20 cellular contexts compared by ENCODE assay signal in the genomic region with DNA sequence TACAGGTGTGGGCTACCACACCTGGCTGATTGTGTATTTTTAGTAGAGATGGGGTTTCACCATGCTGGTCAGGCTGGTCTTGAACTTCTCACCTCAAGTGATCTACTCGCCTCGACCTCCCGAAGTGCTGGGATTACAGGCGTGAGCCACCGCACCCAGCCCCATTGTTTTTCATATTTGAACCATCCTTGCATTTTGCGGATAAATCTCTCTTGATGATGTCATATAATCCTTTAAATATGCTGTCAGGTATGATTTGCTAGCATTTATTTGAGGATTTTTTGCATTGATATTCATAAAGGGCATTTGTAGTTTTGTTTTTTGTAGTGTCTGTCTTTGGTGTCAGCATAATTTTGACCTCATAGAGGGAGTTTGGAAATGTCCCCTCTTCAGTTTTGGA. TPM values are rescaled to one million over a fixed set of nuclear protein-coding genes. Genes with fewer than 3 reads are reported as not detected.
DNase-seq lines count a peak whose midpoint lies in the region; ATAC-seq and TF ChIP-seq lines count a peak whose summit lies in the region.
"Had no signal": no experiment of that assay in that cellular context is flagged by ENCODE, and none has a peak within 500 bp of the region (broad histone marks: within the 10 kb centered on the region; RNA-seq: fewer than 3 reads in every experiment).

No MANE protein-coding gene starts in this region.

- CTCF ChIA-PET in A673 (lab: Charles Lee), result no interaction called here

- H3K27ac ChIP-seq in CD4-positive, CD25-positive, alpha-beta regulatory T cell (ENCODE audit: insufficient read depth, low read length, poor library complexity, severe bottlenecking), result no peak overlapping the region
- H3K27ac ChIP-seq in A673 (ENCODE audit: low read depth, low read length, poor library complexity, severe bottlenecking), result no peak overlapping the region
- H3K27ac ChIP-seq: BLaER1 treated with 17β-estradiol and CSF1 and Interleukin-3, amounts not matched to agents 10 nM and 100 nM had no signal

- H3K36me3 Mint-ChIP-seq in activated CD4-positive, alpha-beta T cell treated with anti-CD3 and anti-CD28 coated beads, Interleukin-2, amount 10 ng/mL, durations not matched to agents 24 days and 14 days (ENCODE audit: low read depth), result peaks cover 93% of the 10 kb centered on the region
- peaks cover 74% of the 10 kb centered on the region for H3K36me3 Mint-ChIP-seq in CD4-positive, CD25-positive, alpha-beta regulatory T cell
- peaks cover 7% of the 10 kb centered on the region for H3K36me3 Mint-ChIP-seq in T-helper 17 cell (ENCODE audit: low read depth)
- peaks cover 90% of the 10 kb centered on the region for H3K36me3 Mint-ChIP-seq in effector memory CD8-positive, alpha-beta T cell (ENCODE audit: insufficient read depth)

- BruUV-seq in A673 (replicated peaks; lab: Mats Ljungman, UMichigan), result no TSS peak

- no peak for ATAC-seq in CD4-positive, CD25-positive, alpha-beta regulatory T cell (ENCODE audit: low read depth in 2 of 2)
- ATAC-seq in T-helper 17 cell (no peak), omental fat pad (ENCODE audit: low FRiP score) (no peak)
- ATAC-seq in effector memory CD8-positive, alpha-beta T cell (replicated peaks), result no peak
- ATAC-seq: GM23338 had no signal

- peak overlapping the region; percentile 24 for H3K4me3 ChIP-seq in CD4-positive, CD25-positive, alpha-beta regulatory T cell (ENCODE audit: low read depth, low read length)
- no peak overlapping the region for H3K4me3 ChIP-seq in A673 (ENCODE audit: low read depth, low read length, poor library complexity, severe bottlenecking)
- H3K4me3 ChIP-seq: GM23338 had no signal

- no peaks in the 10 kb centered on the region for H3K27me3 ChIP-seq in CD4-positive, CD25-positive, alpha-beta regulatory T cell (ENCODE audit: control insufficient read depth, insufficient read depth, low read length)
- no peaks in the 10 kb centered on the region for H3K27me3 ChIP-seq in A673 (replicated peaks; ENCODE audit: insufficient read depth, low read depth, low read length, poor library complexity)
- H3K27me3 ChIP-seq: BLaER1 treated with 17β-estradiol and CSF1 and Interleukin-3, amounts not matched to agents 10 nM and 100 nM had no signal

- TF ChIP-seq CTCF in omental fat pad (IDR thresholded peaks at IDR 0.05) (no peak), A673 (conservative IDR thresholded peaks at IDR 0.05; ENCODE audit: low read depth, low read length) (no peak)

- peak overlapping the region; percentile 7 for H3K4me3 Mint-ChIP-seq in activated CD4-positive, alpha-beta T cell treated with anti-CD3 and anti-CD28 coated beads, Interleukin-2, amount 10 ng/mL, durations not matched to agents 24 days and 14 days
- H3K4me3 Mint-ChIP-seq in CD4-positive, CD25-positive, alpha-beta regulatory T cell, result peak overlapping the region; percentile 54 to 86 (median 71)
- peak overlapping the region; percentile 75 for H3K4me3 Mint-ChIP-seq in T-helper 17 cell
- peak overlapping the region; percentile 21 to 33 for H3K4me3 Mint-ChIP-seq in effector memory CD8-positive, alpha-beta T cell
- H3K4me3 Mint-ChIP-seq: GM23338 had no signal

- no peak for DNase-seq in activated CD4-positive, alpha-beta T cell treated with anti-CD3 and anti-CD28 coated beads, Interleukin-2, amount 10 ng/mL, durations not matched to agents 24 days and 14 days
- no peak for DNase-seq in activated CD4-positive, alpha-beta T cell treated with anti-CD3 and anti-CD28 coated beads for 48 hours
- DNase-seq in CD4-positive, CD25-positive, alpha-beta regulatory T cell, result no peak
- DNase-seq in T-helper 17 cell, result no peak
- DNase-seq in effector memory CD8-positive, alpha-beta T cell, result no peak
- DNase-seq in NCI-H510A treated with DMSO at 0.1 percent for 48 hours (lab: John Stamatoyannopoulos, UW), result no peak
- DNase-seq in omental fat pad (ENCODE audit: low spot score), result no peak
- no peak for DNase-seq in A673 (ENCODE audit: low spot score)
- DNase-seq: 8988T; NCI-H1092; NCI-H1694; NCI-H2107; NCI-H226; NCI-H69; NK-92 treated with Interleukin-12 subunit alpha and Interleukin-12 subunit beta, amount 100 ng/mL, for 24 hours; OCI-M1; RPMI8226 had no signal

- H3K27ac Mint-ChIP-seq in activated CD4-positive, alpha-beta T cell treated with anti-CD3 and anti-CD28 coated beads, Interleukin-2, amount 10 ng/mL, durations not matched to agents 24 days and 14 days, result no peak overlapping the region
- H3K27ac Mint-ChIP-seq in CD4-positive, CD25-positive, alpha-beta regulatory T cell, result peak overlapping the region in 2 of 3 donors; percentile 29 to 84
- no peak overlapping the region for H3K27ac Mint-ChIP-seq in T-helper 17 cell
- peak overlapping the region; percentile 54 to 74 for H3K27ac Mint-ChIP-seq in effector memory CD8-positive, alpha-beta T cell
- H3K27ac Mint-ChIP-seq: GM23338 had no signal

- intact Hi-C loops in activated CD4-positive, alpha-beta T cell treated with anti-CD3 and anti-CD28 coated beads, Interleukin-2, amount 10 ng/mL, durations not matched to agents 24 days and 14 days (cut with micrococcal nuclease), result no loop called here
- intact Hi-C loops in A673 (cut with micrococcal nuclease; ENCODE audit: unreplicated experiment), result no loop called here

- H3K4me1 ChIP-seq in CD4-positive, CD25-positive, alpha-beta regulatory T cell (ENCODE audit: control insufficient read depth, insufficient read depth, low read length, poor library complexity, severe bottlenecking), result peaks cover 3% of the 10 kb centered on the region
- peaks cover 7% of the 10 kb centered on the region for H3K4me1 ChIP-seq in A673 (ENCODE audit: insufficient read depth, low read length, poor library complexity, severe bottlenecking)

- POLR2A ChIA-PET in A673 (lab: Charles Lee; ENCODE audit: low non-redundant PET), result no interaction called here

- H3K4me1 Mint-ChIP-seq in activated CD4-positive, alpha-beta T cell treated with anti-CD3 and anti-CD28 coated beads, Interleukin-2, amount 10 ng/mL, durations not matched to agents 24 days and 14 days, result peaks cover 8% of the 10 kb centered on the region
- H3K4me1 Mint-ChIP-seq in CD4-positive, CD25-positive, alpha-beta regulatory T cell, result peaks cover 0 to 57% (median 15%) of the 10 kb centered on the region in 4 donors
- peaks cover 11% of the 10 kb centered on the region for H3K4me1 Mint-ChIP-seq in T-helper 17 cell
- H3K4me1 Mint-ChIP-seq in effector memory CD8-positive, alpha-beta T cell (ENCODE audit: low read depth in 2 of 2), result peaks cover 38 to 60% of the 10 kb centered on the region in 2 donors

- H3K27me3 Mint-ChIP-seq in activated CD4-positive, alpha-beta T cell treated with anti-CD3 and anti-CD28 coated beads, Interleukin-2, amount 10 ng/mL, durations not matched to agents 24 days and 14 days, result no peaks in the 10 kb centered on the region
- no peaks in the 10 kb centered on the region for H3K27me3 Mint-ChIP-seq in CD4-positive, CD25-positive, alpha-beta regulatory T cell
- H3K27me3 Mint-ChIP-seq in T-helper 17 cell, result no peaks in the 10 kb centered on the region
- no peaks in the 10 kb centered on the region for H3K27me3 Mint-ChIP-seq in effector memory CD8-positive, alpha-beta T cell

- peaks cover 86% of the 10 kb centered on the region for H3K36me3 ChIP-seq in CD4-positive, CD25-positive, alpha-beta regulatory T cell (ENCODE audit: control insufficient read depth, insufficient read depth, low read length)
- peaks cover 32% of the 10 kb centered on the region for H3K36me3 ChIP-seq in A673 (ENCODE audit: insufficient read depth, low read length, poor library complexity, severe bottlenecking)

- peaks cover 67 to 86% of the 10 kb centered on the region in 2 experiments for H3K9me3 ChIP-seq in CD4-positive, CD25-positive, alpha-beta regulatory T cell (ENCODE audit: control insufficient read depth in 2 of 2, low read length in 2 of 2)
- peaks cover 43% of the 10 kb centered on the region for H3K9me3 ChIP-seq in T-helper 17 cell (ENCODE audit: control insufficient read depth, low read length, poor library complexity, severe bottlenecking)
- peaks cover 14% of the 10 kb centered on the region for H3K9me3 ChIP-seq in A673 (ENCODE audit: low read depth, low read length, poor library complexity, severe bottlenecking)

- H3K9me3 Mint-ChIP-seq in activated CD4-positive, alpha-beta T cell treated with anti-CD3 and anti-CD28 coated beads, Interleukin-2, amount 10 ng/mL, durations not matched to agents 24 days and 14 days, result peaks cover 25% of the 10 kb centered on the region
- H3K9me3 Mint-ChIP-seq in CD4-positive, CD25-positive, alpha-beta regulatory T cell, result peaks cover 0 to 76% (median 26%) of the 10 kb centered on the region in 7 donors
- H3K9me3 Mint-ChIP-seq in effector memory CD8-positive, alpha-beta T cell, result peaks cover 0 to 3% of the 10 kb centered on the region in 2 donors

RNA-seq across cellular contexts. Expression of gene ZNF101, which starts 5.7 kb away (rescaled TPM):
- total RNA-seq in activated CD4-positive, alpha-beta T cell treated with anti-CD3 and anti-CD28 coated beads, Interleukin-2, amount 10 ng/mL, durations not matched to agents 24 days and 14 days, result 44.2 and 45.5 TPM in 2 replicates
- 84.4 TPM for total RNA-seq in CD4-positive, CD25-positive, alpha-beta regulatory T cell
- polyA plus RNA-seq in CD4-positive, CD25-positive, alpha-beta regulatory T cell, result 100 to 1,000 TPM; 123 to 168 (median 142) TPM
- total RNA-seq in T-helper 17 cell, result 10 to 100 TPM; 56.0 to 56.1 TPM
- 1 to 10 TPM; 3.0 to 9.1 (median 6.3) TPM for total RNA-seq in omental fat pad
- 14.5 and 17.7 TPM in 2 replicates for total RNA-seq in A673 (2021)

RNA-seq across cellular contexts. Expression of gene ATP13A1, which starts 10.8 kb away (rescaled TPM):
- total RNA-seq in activated CD4-positive, alpha-beta T cell treated with anti-CD3 and anti-CD28 coated beads, Interleukin-2, amount 10 ng/mL, durations not matched to agents 24 days and 14 days, result 85.9 and 89.2 TPM in 2 replicates
- total RNA-seq in CD4-positive, CD25-positive, alpha-beta regulatory T cell, result 114 TPM
- 10 to 100 TPM; 24.1 to 31.9 (median 30.7) TPM for polyA plus RNA-seq in CD4-positive, CD25-positive, alpha-beta regulatory T cell
- total RNA-seq in T-helper 17 cell (10 to 100 TPM; 91.4 to 98.8 TPM), omental fat pad (100 to 1,000 TPM; 100 to 255 (median 143) TPM), A673 (2021) (88.1 and 94.4 TPM in 2 replicates)

RNA-seq across cellular contexts. Expression of gene GMIP, which starts 30.9 kb away (rescaled TPM):
- total RNA-seq in activated CD4-positive, alpha-beta T cell treated with anti-CD3 and anti-CD28 coated beads, Interleukin-2, amount 10 ng/mL, durations not matched to agents 24 days and 14 days, result 56.1 and 61.2 TPM in 2 replicates
- total RNA-seq in CD4-positive, CD25-positive, alpha-beta regulatory T cell, result 155 TPM
- 10 to 100 TPM; 42.1 to 51.0 (median 45.7) TPM for polyA plus RNA-seq in CD4-positive, CD25-positive, alpha-beta regulatory T cell
- 10 to 100 TPM; 85.0 to 91.7 TPM for total RNA-seq in T-helper 17 cell
- 10 to 100 TPM in 3 of 4 donors, 1 to 10 TPM in 1; 7.7 to 47.3 (median 18.7) TPM for total RNA-seq in omental fat pad
- total RNA-seq in A673 (2021), result 9.0 and 10.9 TPM in 2 replicates

RNA-seq across cellular contexts. Expression of gene LPAR2, which starts 46.3 kb away (rescaled TPM):
- total RNA-seq in activated CD4-positive, alpha-beta T cell treated with anti-CD3 and anti-CD28 coated beads, Interleukin-2, amount 10 ng/mL, durations not matched to agents 24 days and 14 days, result 21.9 and 23.9 TPM in 2 replicates
- total RNA-seq in CD4-positive, CD25-positive, alpha-beta regulatory T cell, result 120 TPM
- 10 to 100 TPM; 29.9 to 48.5 (median 40.4) TPM for polyA plus RNA-seq in CD4-positive, CD25-positive, alpha-beta regulatory T cell
- total RNA-seq in T-helper 17 cell, result 10 to 100 TPM; 66.5 to 67.2 TPM
- 10 to 100 TPM in 1 of 4 donors, 1 to 10 TPM in 3; 6.5 to 26.0 (median 7.7) TPM for total RNA-seq in omental fat pad
- 17.2 and 20.6 TPM in 2 replicates for total RNA-seq in A673 (2021)

RNA-seq across cellular contexts. Expression of gene PBX4, which starts 55.8 kb away (rescaled TPM):
- total RNA-seq in activated CD4-positive, alpha-beta T cell treated with anti-CD3 and anti-CD28 coated beads, Interleukin-2, amount 10 ng/mL, durations not matched to agents 24 days and 14 days, result 19.2 and 20.5 TPM in 2 replicates
- total RNA-seq in CD4-positive, CD25-positive, alpha-beta regulatory T cell, result 85.3 TPM
- 1 to 10 TPM; 4.1 to 7.2 (median 5.9) TPM for polyA plus RNA-seq in CD4-positive, CD25-positive, alpha-beta regulatory T cell
- total RNA-seq in T-helper 17 cell (10 to 100 TPM; 49.7 to 58.4 TPM), omental fat pad (10 to 100 TPM in 1 of 4 donors, 1 to 10 TPM in 3; 2.2 to 10.1 (median 3.5) TPM), A673 (2021) (3.1 and 4.6 TPM in 2 replicates)
- total RNA-seq: HT1080 had no signal

Comparison
In these comparisons a context has a peak if more than half of its experiments do, and no peak if none do; other contexts are left out.
1. H3K27ac Mint-ChIP-seq: peak in CD4-positive, CD25-positive, alpha-beta regulatory T cell (2 of 3) and effector memory CD8-positive, alpha-beta T cell (2 of 2); none in activated CD4-positive, alpha-beta T cell treated with anti-CD3 and anti-CD28 coated beads, Interleukin-2, amount 10 ng/mL, durations not matched to agents 24 days and 14 days (single experiment) and T-helper 17 cell (single experiment).
2. H3K4me3 Mint-ChIP-seq: peak in every context shown above with its lines; median percentile 75 in T-helper 17 cell; 71 in CD4-positive, CD25-positive, alpha-beta regulatory T cell; 27 in effector memory CD8-positive, alpha-beta T cell; 7 in activated CD4-positive, alpha-beta T cell treated with anti-CD3 and anti-CD28 coated beads, Interleukin-2, amount 10 ng/mL, durations not matched to agents 24 days and 14 days.